In the genomic region with DNA sequence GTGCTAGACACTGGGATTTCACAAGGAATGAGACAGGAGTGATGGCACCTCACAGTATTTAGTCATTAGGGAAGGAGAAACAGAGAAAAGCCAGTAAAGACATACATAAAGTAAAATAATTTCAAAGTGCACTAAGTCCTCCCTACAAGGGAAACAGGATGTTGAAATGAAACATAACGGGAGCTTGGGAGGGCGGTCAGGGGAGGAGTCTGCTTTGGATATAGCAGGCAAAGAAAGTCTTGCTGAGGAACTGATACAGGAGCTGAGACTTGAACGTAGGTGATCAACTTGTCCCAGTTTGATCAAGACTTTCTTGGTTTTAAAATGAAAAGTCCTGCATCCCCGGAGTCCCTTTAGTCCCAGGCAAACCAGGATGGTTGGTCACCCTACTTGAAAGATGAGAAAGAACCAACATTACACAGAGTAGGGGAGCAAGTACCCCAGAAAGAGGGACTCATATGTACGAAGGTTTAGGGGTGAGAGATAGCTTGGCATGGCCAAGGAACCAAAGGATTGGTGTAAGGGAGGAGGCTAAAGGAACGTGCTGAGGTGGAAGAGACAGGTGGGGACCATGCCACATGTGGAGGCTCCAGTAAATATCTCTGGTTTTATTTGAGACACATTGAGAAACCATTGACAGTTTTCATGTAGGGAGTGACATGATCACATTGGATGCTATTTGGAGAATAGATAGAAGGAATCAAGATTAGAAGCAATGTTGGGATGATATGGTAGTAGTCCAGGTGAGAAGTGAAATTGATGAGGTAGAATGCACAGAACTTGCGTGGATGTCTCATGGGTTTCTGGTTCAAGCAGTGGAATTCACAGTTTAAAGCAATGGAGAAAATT, we compare ENCODE assay signal across 14 cellular contexts. TPM values are rescaled to one million over a fixed set of nuclear protein-coding genes. Genes with fewer than 3 reads are reported as not detected.
DNase-seq lines count a peak whose midpoint lies in the region; ATAC-seq and TF ChIP-seq lines count a peak whose summit lies in the region.
"Had no signal": no experiment of that assay in that cellular context is flagged by ENCODE, and none has a peak within 500 bp of the region (broad histone marks: within the 10 kb centered on the region; RNA-seq: fewer than 3 reads in every experiment).

No MANE protein-coding gene starts in this region.

- intact Hi-C loops in activated CD4-positive, alpha-beta T cell treated with anti-CD3 and anti-CD28 coated beads, Interleukin-2, amount 10 ng/mL, durations not matched to agents 24 days and 14 days (cut with micrococcal nuclease) = no loop called here
- intact Hi-C loops in tibial artery (cut with DNase I; ENCODE audit: low total_unique reads) = no loop called here

- H3K4me1 ChIP-seq in tibial artery = peaks cover 0 to 52% (median 25%) of the 10 kb centered on the region in 4 donors

- CTCF ChIA-PET in activated CD4-positive, alpha-beta T cell treated with anti-CD3 and anti-CD28 coated beads, Interleukin-2, amount 10 ng/mL, durations not matched to agents 7 days and 5 days (lab: Charles Lee) = interaction anchor here (0.9 kb wide), 1 partner anchor 17 kb away, joined by 3 read pairs; no protein-coding TSS in a partner anchor

- peaks cover 12% of the 10 kb centered on the region for H3K27me3 Mint-ChIP-seq in activated CD4-positive, alpha-beta T cell treated with anti-CD3 and anti-CD28 coated beads, Interleukin-2, amount 10 ng/mL, durations not matched to agents 24 days and 14 days
- peaks cover 20% of the 10 kb centered on the region for H3K27me3 Mint-ChIP-seq in activated CD4-positive, alpha-beta T cell treated with anti-CD3 and anti-CD28 coated beads, Interleukin-2, amount 10 ng/mL, durations not matched to agents 7 days and 5 days
- no peaks in the 10 kb centered on the region for H3K27me3 Mint-ChIP-seq in central memory CD8-positive, alpha-beta T cell

- POLR2A ChIA-PET in activated CD4-positive, alpha-beta T cell treated with anti-CD3 and anti-CD28 coated beads, Interleukin-2, amount 10 ng/mL, durations not matched to agents 7 days and 5 days (lab: Charles Lee) = no interaction called here

- peak; percentile 54 for DNase-seq in activated CD4-positive, alpha-beta T cell treated with anti-CD3 and anti-CD28 coated beads, Interleukin-2, amount 10 ng/mL, durations not matched to agents 24 days and 14 days
- DNase-seq in activated CD4-positive, alpha-beta T cell treated with anti-CD3 and anti-CD28 coated beads, Interleukin-2, amount 10 ng/mL, durations not matched to agents 7 days and 5 days = no peak
- DNase-seq in MV-4-11 (lab: John Stamatoyannopoulos, UW) = peak; percentile 89
- no peak for DNase-seq in central memory CD8-positive, alpha-beta T cell (ENCODE audit: low spot score in 2 of 2)
- DNase-seq in tibial artery = no peak
- DNase-seq in NCI-H146 treated with DMSO at 0.1 percent for 48 hours (lab: John Stamatoyannopoulos, UW; ENCODE audit: unreplicated experiment) = no peak
- DNase-seq in DMS79 treated with DMSO at 0.1 percent for 48 hours (lab: John Stamatoyannopoulos, UW) = no peak
- DNase-seq: 8988T; activated T-cell treated with anti-CD3 and anti-CD28 coated beads, Interleukin-2, amount 50 U/mL, for 1 hour; NCI-H2081 treated with DMSO at 0.1 percent for 48 hours; substantia nigra had no signal

- no peak overlapping the region for H3K4me3 Mint-ChIP-seq in activated CD4-positive, alpha-beta T cell treated with anti-CD3 and anti-CD28 coated beads, Interleukin-2, amount 10 ng/mL, durations not matched to agents 24 days and 14 days
- H3K4me3 Mint-ChIP-seq in activated CD4-positive, alpha-beta T cell treated with anti-CD3 and anti-CD28 coated beads, Interleukin-2, amount 10 ng/mL, durations not matched to agents 7 days and 5 days = no peak overlapping the region
- H3K4me3 Mint-ChIP-seq in central memory CD8-positive, alpha-beta T cell = no peak overlapping the region

- no peaks in the 10 kb centered on the region for H3K9me3 ChIP-seq in tibial artery

- no peak for TF ChIP-seq CTCF in tibial artery (IDR thresholded peaks at IDR 0.05)

- H3K27me3 ChIP-seq in tibial artery = no peaks in the 10 kb centered on the region

- H3K36me3 ChIP-seq in tibial artery = no peaks in the 10 kb centered on the region

- H3K4me3 ChIP-seq in tibial artery = no peak overlapping the region
- H3K4me3 ChIP-seq: skin epidermis had no signal

- peak overlapping the region; percentile 1 to 83 for H3K27ac ChIP-seq in tibial artery

- no peak overlapping the region for H3K27ac Mint-ChIP-seq in activated CD4-positive, alpha-beta T cell treated with anti-CD3 and anti-CD28 coated beads, Interleukin-2, amount 10 ng/mL, durations not matched to agents 24 days and 14 days
- no peak overlapping the region for H3K27ac Mint-ChIP-seq in activated CD4-positive, alpha-beta T cell treated with anti-CD3 and anti-CD28 coated beads, Interleukin-2, amount 10 ng/mL, durations not matched to agents 7 days and 5 days
- H3K27ac Mint-ChIP-seq in central memory CD8-positive, alpha-beta T cell (ENCODE audit: low read depth) = peak overlapping the region; percentile 96

- H3K36me3 Mint-ChIP-seq in activated CD4-positive, alpha-beta T cell treated with anti-CD3 and anti-CD28 coated beads, Interleukin-2, amount 10 ng/mL, durations not matched to agents 24 days and 14 days (ENCODE audit: low read depth) = no peaks in the 10 kb centered on the region
- H3K36me3 Mint-ChIP-seq in activated CD4-positive, alpha-beta T cell treated with anti-CD3 and anti-CD28 coated beads, Interleukin-2, amount 10 ng/mL, durations not matched to agents 7 days and 5 days (ENCODE audit: low read depth) = no peaks in the 10 kb centered on the region
- H3K36me3 Mint-ChIP-seq in central memory CD8-positive, alpha-beta T cell (ENCODE audit: insufficient read depth) = peaks cover 12% of the 10 kb centered on the region

- peaks cover 23% of the 10 kb centered on the region for H3K4me1 Mint-ChIP-seq in activated CD4-positive, alpha-beta T cell treated with anti-CD3 and anti-CD28 coated beads, Interleukin-2, amount 10 ng/mL, durations not matched to agents 24 days and 14 days
- H3K4me1 Mint-ChIP-seq in activated CD4-positive, alpha-beta T cell treated with anti-CD3 and anti-CD28 coated beads, Interleukin-2, amount 10 ng/mL, durations not matched to agents 7 days and 5 days = peaks cover 7% of the 10 kb centered on the region
- peaks cover 48% of the 10 kb centered on the region for H3K4me1 Mint-ChIP-seq in central memory CD8-positive, alpha-beta T cell

- no peak for ATAC-seq in central memory CD8-positive, alpha-beta T cell (replicated peaks; ENCODE audit: extremely low read depth, poor library complexity, severe bottlenecking)
- ATAC-seq in HG02571 (IDR thresholded peaks at IDR 0.05; ENCODE audit: unreplicated experiment) = no peak
- ATAC-seq: activated CD4-positive, CD25-positive, alpha-beta regulatory T cell treated with anti-CD3 and anti-CD28 coated beads, Interleukin-2, amount 50 U/mL, for 24 hours had no signal

- no peaks in the 10 kb centered on the region for H3K9me3 Mint-ChIP-seq in activated CD4-positive, alpha-beta T cell treated with anti-CD3 and anti-CD28 coated beads, Interleukin-2, amount 10 ng/mL, durations not matched to agents 24 days and 14 days
- H3K9me3 Mint-ChIP-seq in activated CD4-positive, alpha-beta T cell treated with anti-CD3 and anti-CD28 coated beads, Interleukin-2, amount 10 ng/mL, durations not matched to agents 7 days and 5 days = no peaks in the 10 kb centered on the region
- no peaks in the 10 kb centered on the region for H3K9me3 Mint-ChIP-seq in central memory CD8-positive, alpha-beta T cell

RNA-seq across cellular contexts. Expression of a gene that starts 28.4 kb away (rescaled TPM):
- 1.2 TPM in 2 replicates for total RNA-seq in activated CD4-positive, alpha-beta T cell treated with anti-CD3 and anti-CD28 coated beads, Interleukin-2, amount 10 ng/mL, durations not matched to agents 24 days and 14 days
- total RNA-seq in activated CD4-positive, alpha-beta T cell treated with anti-CD3 and anti-CD28 coated beads, Interleukin-2, amount 10 ng/mL, durations not matched to agents 7 days and 5 days = 1 to 10 TPM; 2.8 to 3.7 TPM

RNA-seq across cellular contexts. Expression of a gene that starts 28.7 kb away (rescaled TPM):
- 2.0 and 2.1 TPM in 2 replicates for total RNA-seq in activated CD4-positive, alpha-beta T cell treated with anti-CD3 and anti-CD28 coated beads, Interleukin-2, amount 10 ng/mL, durations not matched to agents 24 days and 14 days
- 1 to 10 TPM; 2.7 to 3.7 TPM for total RNA-seq in activated CD4-positive, alpha-beta T cell treated with anti-CD3 and anti-CD28 coated beads, Interleukin-2, amount 10 ng/mL, durations not matched to agents 7 days and 5 days

Comparison
In these comparisons a context has a peak if more than half of its experiments do, and no peak if none do; other contexts are left out.
1. DNase-seq: peak in activated CD4-positive, alpha-beta T cell treated with anti-CD3 and anti-CD28 coated beads, Interleukin-2, amount 10 ng/mL, durations not matched to agents 24 days and 14 days (single experiment) and MV-4-11 (single experiment); none in activated CD4-positive, alpha-beta T cell treated with anti-CD3 and anti-CD28 coated beads, Interleukin-2, amount 10 ng/mL, durations not matched to agents 7 days and 5 days (single experiment), central memory CD8-positive, alpha-beta T cell (0 of 2), tibial artery (0 of 2), NCI-H146 treated with DMSO at 0.1 percent for 48 hours (single experiment) and DMS79 treated with DMSO at 0.1 percent for 48 hours (single experiment).